1 cellular context compared by ENCODE assay signal in the genomic region with DNA sequence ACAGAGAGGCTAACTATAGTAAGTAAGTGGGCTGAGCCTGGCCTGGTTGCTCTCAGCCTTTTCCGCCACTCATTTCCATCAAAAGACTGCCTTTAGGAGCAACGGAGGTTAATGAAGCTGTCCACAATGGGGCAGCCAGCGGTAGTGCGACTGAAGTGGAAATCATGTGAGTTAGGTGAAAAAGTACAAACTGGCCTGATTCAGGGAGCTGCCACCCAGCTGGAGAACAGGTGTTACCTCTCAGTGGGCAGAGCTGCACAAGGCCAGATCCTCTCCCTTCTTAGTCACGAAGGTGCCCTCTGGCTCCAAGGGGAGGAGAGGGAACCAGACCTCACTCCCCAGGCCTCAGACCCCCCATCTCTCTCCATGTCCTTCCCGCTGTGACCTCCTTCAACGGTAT.
TF ChIP-seq lines count a peak whose summit lies in the region.

No MANE protein-coding gene starts in this region.

TF ChIP-seq in SK-N-SH, 30 proteins besides CTCF, POLR2A, EP300 and RAD21 (continued from another document):
- TF ChIP-seq, protein P1, sequence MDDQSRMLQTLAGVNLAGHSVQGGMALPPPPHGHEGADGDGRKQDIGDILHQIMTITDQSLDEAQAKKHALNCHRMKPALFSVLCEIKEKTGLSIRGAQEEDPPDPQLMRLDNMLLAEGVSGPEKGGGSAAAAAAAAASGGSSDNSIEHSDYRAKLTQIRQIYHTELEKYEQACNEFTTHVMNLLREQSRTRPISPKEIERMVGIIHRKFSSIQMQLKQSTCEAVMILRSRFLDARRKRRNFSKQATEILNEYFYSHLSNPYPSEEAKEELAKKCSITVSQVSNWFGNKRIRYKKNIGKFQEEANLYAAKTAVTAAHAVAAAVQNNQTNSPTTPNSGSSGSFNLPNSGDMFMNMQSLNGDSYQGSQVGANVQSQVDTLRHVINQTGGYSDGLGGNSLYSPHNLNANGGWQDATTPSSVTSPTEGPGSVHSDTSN (IDR thresholded peaks at IDR 0.05): no peak
- TF ChIP-seq GATA2 (CRISPR knock-in tag; IDR thresholded peaks at IDR 0.05): no peak
- no peak for TF ChIP-seq RCOR1 (IDR thresholded peaks at IDR 0.05; ENCODE audit: low read length)
- TF ChIP-seq NFIC (IDR thresholded peaks at IDR 0.05; ENCODE audit: borderline replicate concordance): no peak
